In the genomic region with DNA sequence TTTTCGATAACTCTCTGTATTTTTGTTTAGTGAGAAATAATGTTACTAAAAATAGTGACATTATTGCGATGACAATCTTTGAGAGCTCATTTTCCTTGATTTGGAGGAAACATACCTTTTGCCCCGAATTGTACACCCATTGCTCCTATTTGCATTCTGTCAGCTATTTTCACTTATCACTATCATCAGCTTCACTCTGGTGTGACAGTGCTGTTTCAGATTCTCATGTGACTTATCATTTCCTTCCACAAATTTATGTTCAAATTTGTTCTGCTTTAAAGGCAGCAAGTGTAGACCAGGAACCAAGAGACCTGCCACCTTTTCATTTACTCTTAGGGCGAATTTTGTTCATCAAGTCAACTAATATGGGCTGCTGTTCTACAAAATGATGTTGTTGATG, we compare ENCODE assay signal across 28 cellular contexts.
A peak's percentile ranks its signal among the peaks of the same experiment; 100 is the strongest.
DNase-seq lines count a peak whose midpoint lies in the region; ATAC-seq and TF ChIP-seq lines count a peak whose summit lies in the region.
"Had no signal": no experiment of that assay in that cellular context is flagged by ENCODE, and none has a peak within 500 bp of the region (broad histone marks: within the 10 kb centered on the region; RNA-seq: fewer than 3 reads in every experiment).

No MANE protein-coding gene starts in this region.

- no peaks in the 10 kb centered on the region for H3K4me1 ChIP-seq in Caco-2
- H3K4me1 ChIP-seq: upper lobe of left lung had no signal

- H3K36me3 ChIP-seq in Caco-2 (ENCODE audit: control insufficient read depth, insufficient read depth, low read length), result no peaks in the 10 kb centered on the region
- H3K36me3 ChIP-seq: upper lobe of left lung had no signal

- DNase-seq in memory B cell (ENCODE audit: low spot score in 2 of 2), result no peak
- DNase-seq in stimulated activated naive CD4-positive, alpha-beta T cell treated with Interleukin-2 at 50 U/mL for 16 hours (lab: John Stamatoyannopoulos, UW), result no peak
- no peak for DNase-seq in NCI-H2227 treated with DMSO at 0.1 percent for 48 hours (lab: John Stamatoyannopoulos, UW)
- no peak for DNase-seq in Caco-2
- DNase-seq: activated CD4-positive, alpha-beta memory T cell treated with anti-CD3 and anti-CD28 coated beads, Interleukin-2, amount 10 ng/mL, durations not matched to agents 7 days and 5 days; activated CD8-positive, alpha-beta memory T cell treated with anti-CD3 and anti-CD28 coated beads, Interleukin-2, amount 50 U/mL, for 48 hours; activated naive CD4-positive, alpha-beta T cell treated with anti-CD3 and anti-CD28 coated beads, Interleukin-2, amount 50 U/mL, for 16 hours; amygdala; DND-41; GOT3; HFFc6; hypothalamus; NCI-H1694 treated with DMSO at 0.1 percent for 48 hours; NCI-H2171 treated with DMSO at 0.1 percent for 48 hours; NCI-H524 treated with DMSO at 0.1 percent for 48 hours; posterior cingulate gyrus; SHP77 treated with DMSO at 0.1 percent for 48 hours; stimulated activated CD4-positive, alpha-beta T cell treated with anti-CD3 and anti-CD28 coated beads, Interleukin-12 subunit alpha, Interleukin-12 subunit beta, amount 100 ng/mL, for 4 hours; stimulated activated CD4-positive, alpha-beta T cell treated with anti-CD3 and anti-CD28 coated beads, Interleukin-4, amount 100 ng/mL, for 24 hours; upper lobe of left lung had no signal

- peaks cover 1% of the 10 kb centered on the region for H3K36me3 Mint-ChIP-seq in memory B cell
- no peaks in the 10 kb centered on the region for H3K36me3 Mint-ChIP-seq in Caco-2 (ENCODE audit: insufficient read depth, unreplicated experiment)
- H3K36me3 Mint-ChIP-seq: stimulated activated effector memory CD8-positive, alpha-beta T cell treated with anti-CD3 and anti-CD28 coated beads, Interleukin-12 subunit alpha, Interleukin-12 subunit beta, amount 100 ng/mL, for 72 hours had no signal

- BruUV-seq in Caco-2 (replicated peaks; lab: Mats Ljungman, UMichigan), result no TSS peak

- no peak overlapping the region for H3K27ac Mint-ChIP-seq in memory B cell
- H3K27ac Mint-ChIP-seq in Caco-2 (ENCODE audit: unreplicated experiment), result no peak overlapping the region
- H3K27ac Mint-ChIP-seq: activated CD4-positive, alpha-beta memory T cell treated with anti-CD3 and anti-CD28 coated beads, Interleukin-2, amount 10 ng/mL, durations not matched to agents 7 days and 5 days; HFFc6; stimulated activated effector memory CD8-positive, alpha-beta T cell treated with anti-CD3 and anti-CD28 coated beads, Interleukin-12 subunit alpha, Interleukin-12 subunit beta, amount 100 ng/mL, for 72 hours had no signal

- peaks cover 4% of the 10 kb centered on the region for H3K9me3 Mint-ChIP-seq in memory B cell
- H3K9me3 Mint-ChIP-seq in Caco-2 (ENCODE audit: unreplicated experiment), result no peaks in the 10 kb centered on the region
- H3K9me3 Mint-ChIP-seq: activated CD4-positive, alpha-beta memory T cell treated with anti-CD3 and anti-CD28 coated beads, Interleukin-2, amount 10 ng/mL, durations not matched to agents 7 days and 5 days had no signal

- H3K27me3 Mint-ChIP-seq in memory B cell (no peaks in the 10 kb centered on the region), Caco-2 (ENCODE audit: insufficient read depth, unreplicated experiment) (peaks cover 8% of the 10 kb centered on the region)
- H3K27me3 Mint-ChIP-seq: activated CD4-positive, alpha-beta memory T cell treated with anti-CD3 and anti-CD28 coated beads, Interleukin-2, amount 10 ng/mL, durations not matched to agents 7 days and 5 days had no signal

- CTCF ChIA-PET in Caco-2 (lab: Charles Lee), result no interaction called here

- H3K4me1 Mint-ChIP-seq in memory B cell (peaks cover 3% of the 10 kb centered on the region), Caco-2 (ENCODE audit: low read depth, unreplicated experiment) (no peaks in the 10 kb centered on the region)
- H3K4me1 Mint-ChIP-seq: activated CD4-positive, alpha-beta memory T cell treated with anti-CD3 and anti-CD28 coated beads, Interleukin-2, amount 10 ng/mL, durations not matched to agents 7 days and 5 days; stimulated activated effector memory CD8-positive, alpha-beta T cell treated with anti-CD3 and anti-CD28 coated beads, Interleukin-12 subunit alpha, Interleukin-12 subunit beta, amount 100 ng/mL, for 72 hours had no signal

- H3K4me3 Mint-ChIP-seq in memory B cell, result no peak overlapping the region
- H3K4me3 Mint-ChIP-seq in Caco-2 (ENCODE audit: unreplicated experiment), result no peak overlapping the region
- H3K4me3 Mint-ChIP-seq: activated CD4-positive, alpha-beta memory T cell treated with anti-CD3 and anti-CD28 coated beads, Interleukin-2, amount 10 ng/mL, durations not matched to agents 7 days and 5 days; HFFc6; stimulated activated effector memory CD8-positive, alpha-beta T cell treated with anti-CD3 and anti-CD28 coated beads, Interleukin-12 subunit alpha, Interleukin-12 subunit beta, amount 100 ng/mL, for 72 hours had no signal

- H3K9me3 ChIP-seq in Caco-2, result no peaks in the 10 kb centered on the region
- H3K9me3 ChIP-seq: upper lobe of left lung had no signal

- H3K4me3 ChIP-seq in Caco-2 (ENCODE audit: low read depth, low read length), result no peak overlapping the region
- H3K4me3 ChIP-seq: upper lobe of left lung had no signal

- no peak for TF ChIP-seq CTCF in Caco-2 (IDR thresholded peaks at IDR 0.05; ENCODE audit: insufficient read depth in 1 of 2, low read depth in 1 of 2, low read length in 1 of 2, severe bottlenecking in 1 of 2, unreplicated experiment in 1 of 2)

- intact Hi-C loops in Caco-2 (cut with micrococcal nuclease; ENCODE audit: unreplicated experiment), result no loop called here

- ATAC-seq in GM18867 (IDR thresholded peaks at IDR 0.05; ENCODE audit: unreplicated experiment) (peak; percentile 57), GM21529 (IDR thresholded peaks at IDR 0.05; ENCODE audit: unreplicated experiment) (peak; percentile 42), HG03432 (IDR thresholded peaks at IDR 0.05; ENCODE audit: unreplicated experiment) (peak; percentile 56), memory B cell (ENCODE audit: low read depth) (peak; percentile 44)
- ATAC-seq: activated CD4-positive, CD25-positive, alpha-beta regulatory T cell treated with anti-CD3 and anti-CD28 coated beads, Interleukin-2, amount 50 U/mL, for 24 hours; left lobe of liver; Panc1; sciatic nerve had no signal

- no peaks in the 10 kb centered on the region for H3K27me3 ChIP-seq in Caco-2 (replicated peaks; ENCODE audit: control insufficient read depth, insufficient read depth, low read length)
- H3K27me3 ChIP-seq: upper lobe of left lung had no signal

- POLR2A ChIA-PET in Caco-2 (lab: Charles Lee), result no interaction called here
